ENCODE assay signal across 9 cellular contexts in genomic region chr4:4866124-4866832, GRCh38. TPM values are rescaled to one million over a fixed set of nuclear protein-coding genes. Genes with fewer than 3 reads are reported as not detected.
DNase-seq lines count a peak whose midpoint lies in the region; ATAC-seq and TF ChIP-seq lines count a peak whose summit lies in the region.
"Had no signal": no experiment of that assay in that cellular context is flagged by ENCODE, and none has a peak within 500 bp of the region (broad histone marks: within the 10 kb centered on the region; RNA-seq: fewer than 3 reads in every experiment).

No MANE protein-coding gene starts in this region.

- H3K27ac ChIP-seq in A673 (ENCODE audit: low read depth, low read length, poor library complexity, severe bottlenecking) (no peak overlapping the region), mesodermal cell (ENCODE audit: low read depth, low read length, severe bottlenecking) (peak overlapping the region; percentile 59)

- no peaks in the 10 kb centered on the region for H3K9me3 ChIP-seq in A673 (ENCODE audit: low read depth, low read length, poor library complexity, severe bottlenecking)
- no peaks in the 10 kb centered on the region for H3K9me3 ChIP-seq in adipocyte (ENCODE audit: control insufficient read depth, low read length)
- H3K9me3 ChIP-seq in mesodermal cell (ENCODE audit: control insufficient read depth, low read length), result no peaks in the 10 kb centered on the region

- POLR2A ChIA-PET in A673 (lab: Charles Lee; ENCODE audit: low non-redundant PET), result no interaction called here

- peak overlapping the region; percentile 57 for H3K9ac ChIP-seq in adipocyte (ENCODE audit: low read length)

- no peaks in the 10 kb centered on the region for H3K4me1 ChIP-seq in A673 (ENCODE audit: insufficient read depth, low read length, poor library complexity, severe bottlenecking)
- H3K4me1 ChIP-seq in adipocyte (ENCODE audit: control insufficient read depth, insufficient read depth, low read length), result peaks cover 13% of the 10 kb centered on the region
- peaks cover 41% of the 10 kb centered on the region for H3K4me1 ChIP-seq in mesodermal cell (ENCODE audit: control insufficient read depth, insufficient read depth, low read length, poor library complexity, severe bottlenecking)

- no TSS peak for BruUV-seq in A673 (replicated peaks; lab: Mats Ljungman, UMichigan)

- ATAC-seq in HG03175 (IDR thresholded peaks at IDR 0.05; ENCODE audit: unreplicated experiment), result no peak
- ATAC-seq in HG03571 (IDR thresholded peaks at IDR 0.05; ENCODE audit: unreplicated experiment), result no peak

- H3K27me3 ChIP-seq in A673 (replicated peaks; ENCODE audit: insufficient read depth, low read depth, low read length, poor library complexity), result peaks cover 74% of the 10 kb centered on the region
- peaks cover 7% of the 10 kb centered on the region for H3K27me3 ChIP-seq in adipocyte (replicated peaks; ENCODE audit: control insufficient read depth, insufficient read depth, low read length)

- intact Hi-C loops in A673 (cut with micrococcal nuclease; ENCODE audit: unreplicated experiment), result no loop called here

- CTCF ChIA-PET in A673 (lab: Charles Lee), result no interaction called here

- H3K36me3 ChIP-seq in A673 (ENCODE audit: insufficient read depth, low read length, poor library complexity, severe bottlenecking) (no peaks in the 10 kb centered on the region), adipocyte (ENCODE audit: control insufficient read depth, insufficient read depth, low read length, severe bottlenecking) (peaks cover 32% of the 10 kb centered on the region), mesodermal cell (ENCODE audit: control insufficient read depth, insufficient read depth, low read length) (peaks cover 29% of the 10 kb centered on the region)

- H3K4me3 ChIP-seq in A673 (ENCODE audit: low read depth, low read length, poor library complexity, severe bottlenecking) (peak overlapping the region; percentile 40), GM12864 (ENCODE audit: low read depth, low read length) (peak overlapping the region; percentile 5), adipocyte (ENCODE audit: low read length) (peak overlapping the region; percentile 71), mesodermal cell (ENCODE audit: extremely low read depth, insufficient read depth, low read length, poor library complexity, severe bottlenecking) (peak overlapping the region; percentile 32)

- TF ChIP-seq CTCF in A673 (conservative IDR thresholded peaks at IDR 0.05; ENCODE audit: low read depth, low read length), result no peak
- TF ChIP-seq CTCF in GM12864 (IDR thresholded peaks at IDR 0.05; ENCODE audit: low read depth, low read length, missing control alignments), result no peak

- 1 to 2% methylated on average over 33 to 38 of the region's 40 CpGs for WGBS in mesodermal cell (ENCODE audit: insufficient coverage in 2 of 2), 2 experiments

- DNase-seq in A673 (ENCODE audit: low spot score), result peak; percentile 44
- DNase-seq in GM12864 (ENCODE audit: low read depth), result no peak
- DNase-seq in adipocyte (ENCODE audit: low read depth), result no peak
- DNase-seq in SIG-M5 (lab: John Stamatoyannopoulos, UW), result no peak
- DNase-seq in RPMI8226, result no peak
- DNase-seq: small intestine had no signal

RNA-seq across cellular contexts. Expression of gene MSX1, which starts 6.8 kb away (rescaled TPM):
- total RNA-seq in A673 (2021), result 4.7 and 6.1 TPM in 2 replicates
- polyA plus RNA-seq in mesodermal cell (2013, experiment 1 of 2), result 168 TPM
- 152 TPM for polyA plus RNA-seq in mesodermal cell (2013, experiment 2 of 2)

Comparison
In these comparisons a context has a peak if more than half of its experiments do, and no peak if none do; other contexts are left out.
1. H3K4me3 ChIP-seq: peak in every context shown above with its lines; median percentile 71 in adipocyte; 40 in A673; 32 in mesodermal cell; 5 in GM12864.